In the genomic region with DNA sequence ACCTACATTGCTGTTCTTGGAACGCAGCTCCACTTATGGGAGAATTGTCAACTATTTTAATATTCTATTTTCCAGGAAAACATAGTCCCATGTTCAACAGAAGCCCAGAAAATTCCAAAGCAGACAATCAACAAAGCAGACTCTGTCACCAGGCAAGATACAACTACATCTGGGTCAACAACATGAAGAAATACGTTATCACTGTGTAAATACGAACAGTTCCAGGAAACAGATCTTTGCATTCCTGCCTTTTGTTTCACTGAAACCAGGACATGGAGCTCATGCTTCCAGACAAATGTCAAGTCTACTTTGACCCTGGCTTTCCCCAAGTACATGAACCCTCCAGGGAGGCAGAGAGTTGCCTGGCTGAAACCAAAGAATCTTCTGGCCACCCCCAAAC, we compare ENCODE assay signal across 1 cellular context.
TF ChIP-seq lines count a peak whose summit lies in the region.

No MANE protein-coding gene starts in this region.

TF ChIP-seq in HepG2, 621 proteins besides CTCF, POLR2A, EP300 and RAD21 (continued from another document and continues in another):
- TF ChIP-seq PCBP2 (optimal IDR thresholded peaks at IDR 0.05; ENCODE audit: low read depth, low read length, poor library complexity, severe bottlenecking): no peak
- peak; percentile 94 for TF ChIP-seq ISL2 (CRISPR knock-in tag; IDR thresholded peaks at IDR 0.05)
- no peak for TF ChIP-seq PLSCR1 (CRISPR knock-in tag; IDR thresholded peaks at IDR 0.05; ENCODE audit: borderline replicate concordance)
- TF ChIP-seq, protein P1, sequence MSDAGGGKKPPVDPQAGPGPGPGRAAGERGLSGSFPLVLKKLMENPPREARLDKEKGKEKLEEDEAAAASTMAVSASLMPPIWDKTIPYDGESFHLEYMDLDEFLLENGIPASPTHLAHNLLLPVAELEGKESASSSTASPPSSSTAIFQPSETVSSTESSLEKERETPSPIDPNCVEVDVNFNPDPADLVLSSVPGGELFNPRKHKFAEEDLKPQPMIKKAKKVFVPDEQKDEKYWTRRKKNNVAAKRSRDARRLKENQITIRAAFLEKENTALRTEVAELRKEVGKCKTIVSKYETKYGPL (CRISPR knock-in tag; IDR thresholded peaks at IDR 0.05): no peak
- no peak for TF ChIP-seq ATRX (CRISPR knock-in tag; IDR thresholded peaks at IDR 0.05; ENCODE audit: borderline replicate concordance)
- TF ChIP-seq, protein P2, sequence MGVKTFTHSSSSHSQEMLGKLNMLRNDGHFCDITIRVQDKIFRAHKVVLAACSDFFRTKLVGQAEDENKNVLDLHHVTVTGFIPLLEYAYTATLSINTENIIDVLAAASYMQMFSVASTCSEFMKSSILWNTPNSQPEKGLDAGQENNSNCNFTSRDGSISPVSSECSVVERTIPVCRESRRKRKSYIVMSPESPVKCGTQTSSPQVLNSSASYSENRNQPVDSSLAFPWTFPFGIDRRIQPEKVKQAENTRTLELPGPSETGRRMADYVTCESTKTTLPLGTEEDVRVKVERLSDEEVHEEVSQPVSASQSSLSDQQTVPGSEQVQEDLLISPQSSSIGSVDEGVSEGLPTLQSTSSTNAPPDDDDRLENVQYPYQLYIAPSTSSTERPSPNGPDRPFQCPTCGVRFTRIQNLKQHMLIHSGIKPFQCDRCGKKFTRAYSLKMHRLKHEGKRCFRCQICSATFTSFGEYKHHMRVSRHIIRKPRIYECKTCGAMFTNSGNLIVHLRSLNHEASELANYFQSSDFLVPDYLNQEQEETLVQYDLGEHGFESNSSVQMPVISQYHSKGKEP (CRISPR knock-in tag; IDR thresholded peaks at IDR 0.05): 0 out of 2 replicates have a peak, but pooled peaks have one; percentile 43
- TF ChIP-seq RFX5 (IDR thresholded peaks at IDR 0.05; ENCODE audit: low read depth, low read length): 0 out of 2 replicates have a peak, but pooled peaks have one; percentile 11
- no peak for TF ChIP-seq ZBTB10 (CRISPR knock-in tag; IDR thresholded peaks at IDR 0.05; ENCODE audit: borderline replicate concordance)
- TF ChIP-seq DMTF1 (CRISPR knock-in tag; IDR thresholded peaks at IDR 0.05): no peak
- TF ChIP-seq, protein P3, sequence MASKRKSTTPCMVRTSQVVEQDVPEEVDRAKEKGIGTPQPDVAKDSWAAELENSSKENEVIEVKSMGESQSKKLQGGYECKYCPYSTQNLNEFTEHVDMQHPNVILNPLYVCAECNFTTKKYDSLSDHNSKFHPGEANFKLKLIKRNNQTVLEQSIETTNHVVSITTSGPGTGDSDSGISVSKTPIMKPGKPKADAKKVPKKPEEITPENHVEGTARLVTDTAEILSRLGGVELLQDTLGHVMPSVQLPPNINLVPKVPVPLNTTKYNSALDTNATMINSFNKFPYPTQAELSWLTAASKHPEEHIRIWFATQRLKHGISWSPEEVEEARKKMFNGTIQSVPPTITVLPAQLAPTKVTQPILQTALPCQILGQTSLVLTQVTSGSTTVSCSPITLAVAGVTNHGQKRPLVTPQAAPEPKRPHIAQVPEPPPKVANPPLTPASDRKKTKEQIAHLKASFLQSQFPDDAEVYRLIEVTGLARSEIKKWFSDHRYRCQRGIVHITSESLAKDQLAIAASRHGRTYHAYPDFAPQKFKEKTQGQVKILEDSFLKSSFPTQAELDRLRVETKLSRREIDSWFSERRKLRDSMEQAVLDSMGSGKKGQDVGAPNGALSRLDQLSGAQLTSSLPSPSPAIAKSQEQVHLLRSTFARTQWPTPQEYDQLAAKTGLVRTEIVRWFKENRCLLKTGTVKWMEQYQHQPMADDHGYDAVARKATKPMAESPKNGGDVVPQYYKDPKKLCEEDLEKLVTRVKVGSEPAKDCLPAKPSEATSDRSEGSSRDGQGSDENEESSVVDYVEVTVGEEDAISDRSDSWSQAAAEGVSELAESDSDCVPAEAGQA (IDR thresholded peaks at IDR 0.05; ENCODE audit: low read depth): no peak; the same call in 1 of the 2 replicates
- TF ChIP-seq, protein P3 (CRISPR knock-in tag; IDR thresholded peaks at IDR 0.05; ENCODE audit: borderline replicate concordance): no peak
- TF ChIP-seq TBX3 (IDR thresholded peaks at IDR 0.05; ENCODE audit: borderline replicate concordance): peak; percentile 54; the same call in 1 of the 2 replicates
- peak; percentile 83 for TF ChIP-seq FOSL2 (CRISPR knock-in tag; IDR thresholded peaks at IDR 0.05)
- peak; percentile 94; the same call in 1 of the 2 replicates for TF ChIP-seq ETV6 (CRISPR knock-in tag; conservative IDR thresholded peaks at IDR 0.05)
- TF ChIP-seq, protein P4, sequence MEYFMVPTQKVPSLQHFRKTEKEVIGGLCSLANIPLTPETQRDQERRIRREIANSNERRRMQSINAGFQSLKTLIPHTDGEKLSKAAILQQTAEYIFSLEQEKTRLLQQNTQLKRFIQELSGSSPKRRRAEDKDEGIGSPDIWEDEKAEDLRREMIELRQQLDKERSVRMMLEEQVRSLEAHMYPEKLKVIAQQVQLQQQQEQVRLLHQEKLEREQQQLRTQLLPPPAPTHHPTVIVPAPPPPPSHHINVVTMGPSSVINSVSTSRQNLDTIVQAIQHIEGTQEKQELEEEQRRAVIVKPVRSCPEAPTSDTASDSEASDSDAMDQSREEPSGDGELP (IDR thresholded peaks at IDR 0.05; ENCODE audit: borderline replicate concordance, low read depth): peak; percentile 86; the same call in 1 of the 2 replicates
- TF ChIP-seq GATA4 (IDR thresholded peaks at IDR 0.05; ENCODE audit: borderline replicate concordance, low read depth): peak; percentile 97
- no peak for TF ChIP-seq ZNF207 (IDR thresholded peaks at IDR 0.05; ENCODE audit: borderline replicate concordance)
- no peak for TF ChIP-seq PAWR (CRISPR knock-in tag; IDR thresholded peaks at IDR 0.05; ENCODE audit: borderline replicate concordance)
- no peak for TF ChIP-seq BRCA1 (CRISPR knock-in tag; IDR thresholded peaks at IDR 0.05)
- TF ChIP-seq ZNF564 (CRISPR knock-in tag; IDR thresholded peaks at IDR 0.05): no peak
- TF ChIP-seq TRIM24 (CRISPR knock-in tag; IDR thresholded peaks at IDR 0.05): no peak
- TF ChIP-seq ZFP90 (CRISPR knock-in tag; IDR thresholded peaks at IDR 0.05; ENCODE audit: borderline replicate concordance): 0 out of 2 replicates have a peak, but pooled peaks have one; percentile 53
- TF ChIP-seq ZNF629 (CRISPR knock-in tag; conservative IDR thresholded peaks at IDR 0.05): peak; percentile 31; the same call in 1 of the 2 replicates
- TF ChIP-seq ZNF264 (CRISPR knock-in tag; IDR thresholded peaks at IDR 0.05): peak; percentile 75; the same call in 1 of the 2 replicates
- TF ChIP-seq KLF15 (CRISPR knock-in tag; IDR thresholded peaks at IDR 0.05; ENCODE audit: borderline replicate concordance): no peak; the same call in 1 of the 2 replicates
- TF ChIP-seq DPF2 (CRISPR knock-in tag; IDR thresholded peaks at IDR 0.05; ENCODE audit: borderline replicate concordance, low read depth): peak; percentile 93
- TF ChIP-seq CBX2 (IDR thresholded peaks at IDR 0.05; ENCODE audit: low read depth, low read length): no peak
- no peak for TF ChIP-seq CBX2 (CRISPR knock-in tag; IDR thresholded peaks at IDR 0.05; ENCODE audit: low read depth)
- TF ChIP-seq ZNF350 (CRISPR knock-in tag; IDR thresholded peaks at IDR 0.05; ENCODE audit: borderline replicate concordance, low read depth): no peak
- peak; percentile 26 for TF ChIP-seq CBX1 (IDR thresholded peaks at IDR 0.05; ENCODE audit: low read depth)
- TF ChIP-seq ZNF646 (CRISPR knock-in tag; IDR thresholded peaks at IDR 0.05): no peak
- peak; percentile 81 for TF ChIP-seq TBX2 (CRISPR knock-in tag; IDR thresholded peaks at IDR 0.05; ENCODE audit: borderline replicate concordance)
- TF ChIP-seq BRD4 (CRISPR knock-in tag; IDR thresholded peaks at IDR 0.05): no peak
- no peak for TF ChIP-seq RAD51 (IDR thresholded peaks at IDR 0.05; ENCODE audit: borderline replicate concordance)
- TF ChIP-seq ZNF296 (CRISPR knock-in tag; conservative IDR thresholded peaks at IDR 0.05): no peak
